8 cellular contexts compared by ENCODE assay signal in genomic region chr2:70141754-70142589, GRCh38. TPM values are rescaled to one million over a fixed set of nuclear protein-coding genes. Genes with fewer than 3 reads are reported as not detected.
A peak's percentile ranks its signal among the peaks of the same experiment; 100 is the strongest.
DNase-seq lines count a peak whose midpoint lies in the region; ATAC-seq, FAIRE-seq and TF ChIP-seq lines count a peak whose summit lies in the region.

No MANE protein-coding gene starts in this region.

- H3K79me2 ChIP-seq in mammary epithelial cell (ENCODE audit: insufficient read depth, low read length): no peaks in the 10 kb centered on the region

- H2AFZ ChIP-seq in mammary epithelial cell (ENCODE audit: low read depth, low read length): peak overlapping the region; percentile 72

- CTCF ChIA-PET in mammary epithelial cell (lab: Charles Lee; ENCODE audit: low non-redundant PET): interaction anchor here (0.7 to 1.6 kb wide), 2 partner anchors 227 to 228 kb away, joined by 9 to 19 read pairs; partner anchors contain the start of gene MXD1

- ATAC-seq in GM19025 (IDR thresholded peaks at IDR 0.05; ENCODE audit: low read depth, unreplicated experiment) (peak; percentile 40), HG03139 (IDR thresholded peaks at IDR 0.05; ENCODE audit: unreplicated experiment) (peak; percentile 16)

- H3K9me3 ChIP-seq in mammary epithelial cell (replicated peaks; ENCODE audit: insufficient read depth, low read length): no peaks in the 10 kb centered on the region
- H3K9me3 ChIP-seq in kidney (ENCODE audit: control insufficient read depth in 1 of 2, low read length in 2 of 2): no peaks in the 10 kb centered on the region
- H3K9me3 ChIP-seq in stomach: no peaks in the 10 kb centered on the region

- WGBS in mammary epithelial cell (ENCODE audit: low coverage, missing lambda C conversion rate): 4% methylated on average over 12 of the region's 76 CpGs
- WGBS in stomach, 5 donors: 0 to 1% (median 0%) methylated on average over 36 to 76 of the region's 76 CpGs

- H3K4me3 ChIP-seq in mammary epithelial cell (replicated peaks in 1 of 3; ENCODE audit: insufficient read depth in 1 of 3, low read depth in 2 of 3, low read length in 3 of 3) (peak overlapping the region; percentile 37 to 56 (median 54)), kidney (ENCODE audit: low read length in 2 of 2) (peak overlapping the region; percentile 57 to 64), stomach (peak overlapping the region; percentile 31 to 63 (median 50))

- intact Hi-C loops in mammary epithelial cell (cut with micrococcal nuclease) (loop anchor here (1.0 to 10.0 kb wide), 8 partner anchors 18 to 418 kb away; partner anchors contain the start of gene GMCL1), kidney (cut with DNase I) (loop anchor here (10.0 kb wide), 1 partner anchor 237 kb away; no protein-coding TSS in a partner anchor), stomach (cut with DNase I; ENCODE audit: low total_unique reads) (no loop called here)

- no peaks in the 10 kb centered on the region for H4K20me1 ChIP-seq in mammary epithelial cell (ENCODE audit: insufficient read depth, low read length)

- H3K27ac ChIP-seq in mammary epithelial cell (ENCODE audit: insufficient read depth, low read depth, low read length) (peak overlapping the region; percentile 88), kidney (ENCODE audit: low read depth in 2 of 2, low read length in 2 of 2) (peak overlapping the region; percentile 99), stomach (peak overlapping the region; percentile 96 to 99 (median 98))

- dilution Hi-C loops in mammary epithelial cell (cut with HindIII; ENCODE audit: low sequenced_read_pairs): loop anchor here (5.0 to 10.0 kb wide), 4 partner anchors 40 to 235 kb away; no protein-coding TSS in a partner anchor

- no peak for TF ChIP-seq EP300 in stomach (IDR thresholded peaks at IDR 0.05)

- no peak for TF ChIP-seq CTCF in mammary epithelial cell (conservative IDR thresholded peaks at IDR 0.05 in 1 of 2, IDR thresholded peaks at IDR 0.05 in 1 of 2; ENCODE audit: extremely low read depth in 1 of 2, insufficient read depth in 1 of 2, low read depth in 1 of 2, low read length in 2 of 2)
- TF ChIP-seq CTCF in kidney (IDR thresholded peaks at IDR 0.05; ENCODE audit: borderline replicate concordance, extremely low read depth, insufficient read depth): no peak
- no peak for TF ChIP-seq CTCF in stomach (IDR thresholded peaks at IDR 0.05)

- H3K36me3 ChIP-seq in mammary epithelial cell (ENCODE audit: insufficient read depth, low read length): no peaks in the 10 kb centered on the region
- no peaks in the 10 kb centered on the region for H3K36me3 ChIP-seq in kidney (ENCODE audit: control insufficient read depth in 1 of 2, insufficient read depth in 2 of 2, low read length in 2 of 2)
- no peaks in the 10 kb centered on the region for H3K36me3 ChIP-seq in stomach

- TSS peak; percentile 75 for BruUV-seq in mammary epithelial cell (replicated peaks; lab: Mats Ljungman, UMichigan)

- DNase-seq in CD1c-positive myeloid dendritic cell (ENCODE audit: extremely low spot score): peak; percentile 42
- peak; percentile 41 for DNase-seq in RKO (ENCODE audit: low spot score)
- peak; percentile 60 for DNase-seq in mammary epithelial cell
- peak; percentile 96 for DNase-seq in kidney
- DNase-seq in stomach: peak; percentile 80
- DNase-seq in NCI-H524 treated with DMSO at 0.1 percent for 48 hours (lab: John Stamatoyannopoulos, UW): no peak

- peaks cover 33% of the 10 kb centered on the region for H3K4me1 ChIP-seq in mammary epithelial cell (ENCODE audit: insufficient read depth, low read length)
- H3K4me1 ChIP-seq in kidney (ENCODE audit: control insufficient read depth in 1 of 2, insufficient read depth in 1 of 2, low read depth in 1 of 2, low read length in 2 of 2): peaks cover 15 to 19% of the 10 kb centered on the region in 2 donors
- H3K4me1 ChIP-seq in stomach: peaks cover 15 to 33% (median 28%) of the 10 kb centered on the region in 4 donors

- FAIRE-seq in kidney (lab: Jason Lieb, UNC): no peak

- H3K27me3 ChIP-seq in mammary epithelial cell (ENCODE audit: insufficient read depth, low read length): no peaks in the 10 kb centered on the region
- H3K27me3 ChIP-seq in stomach: no peaks in the 10 kb centered on the region

- in situ Hi-C loops in mammary epithelial cell (cut with MboI; ENCODE audit: low sequenced_read_pairs in 2 of 2): loop anchor here (5.0 to 10.0 kb wide), 3 partner anchors 55 to 227 kb away; partner anchors contain the start of genes MXD1 (in 2 of the 2) and PCBP1 (in 1 of the 2)

- H3K9ac ChIP-seq in mammary epithelial cell (ENCODE audit: insufficient read depth, low read length) (peak overlapping the region; percentile 90), kidney (ENCODE audit: low read length in 2 of 2) (peak overlapping the region; percentile 64 to 98)

- peak overlapping the region; percentile 94 for H3K4me2 ChIP-seq in mammary epithelial cell (ENCODE audit: insufficient read depth, low read depth, low read length)

- peak in 1 of 4 donors; percentile 52 for TF ChIP-seq POLR2A in stomach (IDR thresholded peaks at IDR 0.05)

RNA-seq across cellular contexts. Expression of gene C2orf42, which starts 48.8 kb away (rescaled TPM):
- total RNA-seq in mammary epithelial cell (10 to 100 TPM; 17.3 to 20.2 TPM), kidney (20.0 TPM), stomach (10 to 100 TPM in 3 of 5 donors, 1 to 10 TPM in 2; 2.6 to 23.2 (median 11.7) TPM)
- polyA plus RNA-seq in mammary epithelial cell (8.5 TPM), kidney (ENCODE audit: insufficient read depth, low read depth, low replicate concordance) (11.8 TPM), stomach (1 to 10 TPM; 3.9 to 6.3 (median 4.3) TPM)
- 6.5 TPM for polyA minus RNA-seq in mammary epithelial cell

RNA-seq across cellular contexts. Expression of gene PCBP1, which starts 54.7 kb away (rescaled TPM):
- total RNA-seq in mammary epithelial cell (100 to 1,000 TPM in 1 of 2 donors, 10 to 100 TPM in 1; 47.2 to 258 TPM), kidney (298 TPM), stomach (100 to 1,000 TPM in 3 of 5 donors, 10 to 100 TPM in 1, 1 to 10 TPM in 1; 9.3 to 164 (median 120) TPM)
- polyA plus RNA-seq in mammary epithelial cell (128 TPM), kidney (ENCODE audit: insufficient read depth, low read depth, low replicate concordance) (224 TPM), stomach (100 to 1,000 TPM; 199 to 296 (median 251) TPM)
- 119 TPM for polyA minus RNA-seq in mammary epithelial cell
